In genomic region chr9:33932078-33932807, GRCh38 we compare ENCODE assay signal across 13 cellular contexts.
"Had no signal": no experiment of that assay in that cellular context is flagged by ENCODE, and none has a peak within 500 bp of the region (broad histone marks: within the 10 kb centered on the region; RNA-seq: fewer than 3 reads in every experiment).

No MANE protein-coding gene starts in this region.

- H3K9me3 ChIP-seq: lower lobe of right lung, neutrophil, psoas muscle, right lobe of liver, spleen, thoracic aorta had no signal

- H3K4me1 ChIP-seq: lower lobe of right lung, psoas muscle, right lobe of liver, spleen had no signal

- DNase-seq: activated effector memory CD4-positive, alpha-beta T cell treated with Interleukin-2 at 50 U/mL for 16 hours; dermis blood vessel endothelial cell; hypothalamus; lower lobe of right lung; midbrain; psoas muscle; right lobe of liver; spleen; stimulated activated CD4-positive, alpha-beta T cell treated with anti-CD3 and anti-CD28 coated beads, Interleukin-2, amount 100 ng/mL, for 24 hours; stimulated activated naive CD4-positive, alpha-beta T cell treated with Interleukin-2 at 50 U/mL for 16 hours; T-helper 9 cell had no signal

- H3K27me3 ChIP-seq: neutrophil, right lobe of liver, spleen had no signal

- ATAC-seq: lower lobe of right lung had no signal

- H3K27ac ChIP-seq: lower lobe of right lung, neutrophil, psoas muscle, right lobe of liver, spleen, thoracic aorta had no signal

- H3K4me3 ChIP-seq: lower lobe of right lung, psoas muscle, right lobe of liver, spleen, thoracic aorta had no signal
